9 cellular contexts compared by ENCODE assay signal in the genomic region with DNA sequence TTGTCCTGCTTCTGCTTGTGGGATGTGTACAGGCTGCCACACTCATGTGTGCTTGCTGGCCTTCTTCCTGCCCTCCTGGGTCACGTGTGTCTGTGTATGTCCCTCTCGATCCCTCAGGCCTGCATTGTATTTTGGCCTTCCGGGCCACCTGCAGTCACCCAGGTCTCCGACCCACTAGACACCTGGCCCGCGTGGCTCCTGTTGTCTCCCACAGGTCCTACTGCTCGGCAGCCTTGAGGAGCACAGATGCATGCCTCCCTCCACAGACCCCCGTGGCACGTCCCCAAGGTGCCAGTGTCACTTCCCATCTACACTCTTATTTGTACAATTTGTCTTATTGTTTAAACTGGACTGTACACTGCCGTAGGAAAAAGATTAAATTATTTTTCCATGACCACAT. TPM values are rescaled to one million over a fixed set of nuclear protein-coding genes. Genes with fewer than 3 reads are reported as not detected.
"Had no signal": no experiment of that assay in that cellular context is flagged by ENCODE, and none has a peak within 500 bp of the region (broad histone marks: within the 10 kb centered on the region; RNA-seq: fewer than 3 reads in every experiment).

No MANE protein-coding gene starts in this region.

- H3K4me1 ChIP-seq: HAP-1 had no signal

- H2AFZ ChIP-seq: GM23338 had no signal

- H3K9me3 ChIP-seq: HAP-1 had no signal

- H3K36me3 ChIP-seq: HAP-1 had no signal

- ATAC-seq: GM23338, HCT116, K562 had no signal

- H3K4me2 ChIP-seq: GM23338 had no signal

- H3K4me3 ChIP-seq: GM23338, HAP-1, K562 had no signal

- FAIRE-seq: H1, H54, HTR-8/SVneo, K562 had no signal

- DNase-seq: HFFc6, KG1 had no signal

RNA-seq across cellular contexts. Expression of a gene that starts 43.1 kb away (rescaled TPM):
- total RNA-seq: K562 had no signal
- polyA plus RNA-seq: H1, K562 had no signal
